ENCODE assay signal across 9 cellular contexts in genomic region chr4:77586953-77587383, GRCh38. TPM values are rescaled to one million over a fixed set of nuclear protein-coding genes. Genes with fewer than 3 reads are reported as not detected.
DNase-seq lines count a peak whose midpoint lies in the region; ATAC-seq, FAIRE-seq and TF ChIP-seq lines count a peak whose summit lies in the region.
"Had no signal": no experiment of that assay in that cellular context is flagged by ENCODE, and none has a peak within 500 bp of the region (broad histone marks: within the 10 kb centered on the region; RNA-seq: fewer than 3 reads in every experiment).

No MANE protein-coding gene starts in this region.

- TF ChIP-seq POLR2A in upper lobe of left lung (IDR thresholded peaks at IDR 0.05), result no peak

- H3K9me3 Mint-ChIP-seq in activated naive CD8-positive, alpha-beta T cell treated with anti-CD3 and anti-CD28 coated beads, Interleukin-2, amount 50 U/mL, for 24 hours, result peaks cover 8% of the 10 kb centered on the region

- H3K4me1 ChIP-seq in upper lobe of left lung, result no peaks in the 10 kb centered on the region

- peak; percentile 99 for FAIRE-seq in GM18507 (lab: Jason Lieb, UNC)

- no peak for TF ChIP-seq CTCF in upper lobe of left lung (IDR thresholded peaks at IDR 0.05)

- H3K4me3 Mint-ChIP-seq in activated naive CD8-positive, alpha-beta T cell treated with anti-CD3 and anti-CD28 coated beads, Interleukin-2, amount 50 U/mL, for 24 hours, result peak overlapping the region; percentile 71

- peaks cover 7% of the 10 kb centered on the region for H3K36me3 Mint-ChIP-seq in activated naive CD8-positive, alpha-beta T cell treated with anti-CD3 and anti-CD28 coated beads, Interleukin-2, amount 50 U/mL, for 24 hours (ENCODE audit: low read depth)

- peak; percentile 43 for DNase-seq in GM18507 (ENCODE audit: extremely low spot score, insufficient read length, low read depth)
- peak; percentile 73 for DNase-seq in NOMO-1 treated with DMSO at 0.1 percent for 48 hours (lab: John Stamatoyannopoulos, UW; ENCODE audit: unreplicated experiment)
- DNase-seq in activated naive CD8-positive, alpha-beta T cell treated with anti-CD3 and anti-CD28 coated beads, Interleukin-2, amount 50 U/mL, for 24 hours, result peak; percentile 67
- DNase-seq in stimulated activated CD8-positive, alpha-beta memory T cell treated with anti-CD3 and anti-CD28 coated beads, Interleukin-7, amount 100 ng/mL, for 24 hours (ENCODE audit: low read depth), result peak; percentile 20
- DNase-seq in upper lobe of left lung, result no peak
- no peak for DNase-seq in retina
- no peak for DNase-seq in iPS-NIHi11 (ENCODE audit: low spot score)

- peak overlapping the region; percentile 91 for H3K27ac Mint-ChIP-seq in activated naive CD8-positive, alpha-beta T cell treated with anti-CD3 and anti-CD28 coated beads, Interleukin-2, amount 50 U/mL, for 24 hours

- ATAC-seq in HG02610 (IDR thresholded peaks at IDR 0.05; ENCODE audit: unreplicated experiment) (peak; percentile 99), upper lobe of left lung (ENCODE audit: low FRiP score in 2 of 2) (no peak)
- peak; percentile 97 for ATAC-seq in activated naive CD8-positive, alpha-beta T cell treated with anti-CD3 and anti-CD28 coated beads, Interleukin-2, amount 50 U/mL, for 24 hours

- peaks cover 85% of the 10 kb centered on the region for H3K4me1 Mint-ChIP-seq in activated naive CD8-positive, alpha-beta T cell treated with anti-CD3 and anti-CD28 coated beads, Interleukin-2, amount 50 U/mL, for 24 hours

- no peak for TF ChIP-seq EP300 in upper lobe of left lung (IDR thresholded peaks at IDR 0.05)

- H3K36me3 ChIP-seq in upper lobe of left lung, result no peaks in the 10 kb centered on the region

- no peaks in the 10 kb centered on the region for H3K27me3 ChIP-seq in upper lobe of left lung

- peaks cover 3% of the 10 kb centered on the region for H3K27me3 Mint-ChIP-seq in activated naive CD8-positive, alpha-beta T cell treated with anti-CD3 and anti-CD28 coated beads, Interleukin-2, amount 50 U/mL, for 24 hours

- no peak overlapping the region for H3K4me3 ChIP-seq in upper lobe of left lung

- H3K9me3 ChIP-seq in upper lobe of left lung, result no peaks in the 10 kb centered on the region

- H3K27ac ChIP-seq in upper lobe of left lung, result no peak overlapping the region

- WGBS in upper lobe of left lung, 2 donors, result 52 to 69% methylated on average over 6 of the region's 6 CpGs

RNA-seq across cellular contexts. Expression of gene CXCL13, which starts 18.7 kb away (rescaled TPM):
- total RNA-seq in upper lobe of left lung, result 1 to 10 TPM in 2 of 6 donors, under 1 TPM in 3, not detected in 1; 0.52 to 4.7 (median 0.76) TPM
- total RNA-seq: glomerular endothelial cell had no signal

Comparison
In these comparisons a context has a peak if more than half of its experiments do, and no peak if none do; other contexts are left out.
1. DNase-seq: peak in GM18507 (single experiment), NOMO-1 treated with DMSO at 0.1 percent for 48 hours (single experiment), activated naive CD8-positive, alpha-beta T cell treated with anti-CD3 and anti-CD28 coated beads, Interleukin-2, amount 50 U/mL, for 24 hours (single experiment) and stimulated activated CD8-positive, alpha-beta memory T cell treated with anti-CD3 and anti-CD28 coated beads, Interleukin-7, amount 100 ng/mL, for 24 hours (single experiment); none in upper lobe of left lung (0 of 2), retina (single experiment) and iPS-NIHi11 (single experiment).
2. ATAC-seq: peak in HG02610 (single experiment) and activated naive CD8-positive, alpha-beta T cell treated with anti-CD3 and anti-CD28 coated beads, Interleukin-2, amount 50 U/mL, for 24 hours (single experiment); none in upper lobe of left lung (0 of 2).